In the genomic region with DNA sequence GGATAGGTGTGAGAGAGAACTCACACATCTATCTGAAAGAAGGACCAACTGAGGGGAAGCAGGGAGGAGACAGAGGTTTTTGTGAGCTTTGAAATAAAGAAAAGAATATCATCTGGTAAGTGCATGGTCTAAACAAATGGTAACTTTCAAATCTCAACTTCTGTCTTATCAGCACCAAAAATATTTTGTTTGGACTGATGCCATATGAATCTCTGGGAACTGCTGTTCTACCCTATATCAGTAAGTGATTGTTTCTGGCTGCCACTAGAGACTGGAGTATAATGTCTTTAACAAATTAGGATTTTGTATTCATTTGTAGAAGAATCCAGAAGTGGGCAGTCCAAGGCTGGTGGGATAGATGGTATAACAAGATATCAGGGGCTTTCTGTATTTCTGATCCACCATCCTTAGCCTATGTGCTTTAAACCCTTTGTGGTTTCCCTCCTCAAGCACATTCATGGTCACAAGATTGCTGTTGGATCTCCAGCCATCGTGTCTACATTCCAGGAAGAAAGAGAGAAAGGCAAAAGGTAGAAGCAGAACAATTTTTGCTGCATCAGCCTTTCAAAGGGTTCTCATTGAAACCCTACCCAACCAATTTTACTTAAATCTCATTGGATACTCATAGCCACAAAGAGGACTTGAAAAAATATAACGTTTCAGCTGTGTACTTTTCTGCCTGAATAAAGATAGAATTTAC, we compare ENCODE assay signal across 1 cellular context.
TF ChIP-seq lines count a peak whose summit lies in the region.

No MANE protein-coding gene starts in this region.

TF ChIP-seq in IMR-90, 13 proteins besides CTCF, POLR2A, EP300 and RAD21 (continued from another document):
- TF ChIP-seq ELK1 (IDR thresholded peaks at IDR 0.05; ENCODE audit: borderline replicate concordance, low read depth, low read length) (no peak), NFE2L2 (IDR thresholded peaks at IDR 0.05; ENCODE audit: low read depth, low read length) (no peak), RCOR1 (IDR thresholded peaks at IDR 0.05; ENCODE audit: insufficient replicate concordance, low read length) (no peak), MXI1 (IDR thresholded peaks at IDR 0.05; ENCODE audit: borderline replicate concordance, low read depth, low read length) (no peak), MAFK (IDR thresholded peaks at IDR 0.05; ENCODE audit: low read depth, low read length) (no peak), CHD1 (IDR thresholded peaks at IDR 0.05; ENCODE audit: low read depth, low read length) (no peak), BHLHE40 (IDR thresholded peaks at IDR 0.05; ENCODE audit: low read depth, low read length) (no peak), USF2 (IDR thresholded peaks at IDR 0.05; ENCODE audit: low read depth, low read length) (no peak), MAZ (IDR thresholded peaks at IDR 0.05; ENCODE audit: borderline replicate concordance, low read depth, low read length) (no peak), RFX5 (IDR thresholded peaks at IDR 0.05; ENCODE audit: low read depth, low read length) (no peak), SMC3 (IDR thresholded peaks at IDR 0.05; ENCODE audit: low read depth, low read length) (no peak), CEBPB (IDR thresholded peaks at IDR 0.05; ENCODE audit: low read depth, low read length) (no peak)
